In genomic region chr2:106137944-106138903, GRCh38 we compare ENCODE assay signal across 9 cellular contexts. TPM values are rescaled to one million over a fixed set of nuclear protein-coding genes. Genes with fewer than 3 reads are reported as not detected.
DNase-seq lines count a peak whose midpoint lies in the region; ATAC-seq and TF ChIP-seq lines count a peak whose summit lies in the region.
"Had no signal": no experiment of that assay in that cellular context is flagged by ENCODE, and none has a peak within 500 bp of the region (broad histone marks: within the 10 kb centered on the region; RNA-seq: fewer than 3 reads in every experiment).

No MANE protein-coding gene starts in this region.

- in situ Hi-C loops in IMR-90 (cut with MboI; ENCODE audit: low sequenced_read_pairs): no loop called here

- H3K79me1 ChIP-seq in IMR-90 (ENCODE audit: low read depth in 1 of 2, low read length in 2 of 2): peaks cover 5 to 27% of the 10 kb centered on the region in 2 experiments; a peak in 3 of 4 replicates

- H4K5ac ChIP-seq in IMR-90 (ENCODE audit: low read depth, low read length): peak overlapping the region; percentile 16

- no peak overlapping the region for H2AK5ac ChIP-seq in IMR-90 (ENCODE audit: low read depth, low read length)

- H4K91ac ChIP-seq in IMR-90 (ENCODE audit: insufficient read depth, low read depth, low read length): peak overlapping the region; percentile 37; the same call in 1 of the 2 replicates

- H3K27ac ChIP-seq in IMR-90 (ENCODE audit: insufficient read depth, low read length) (no peak overlapping the region; the same call in 1 of the 2 replicates), gastroesophageal sphincter (peak overlapping the region; percentile 86 to 88 (median 86)), skeletal muscle tissue (ENCODE audit: low read depth, low read length) (peak overlapping the region; percentile 58), SJCRH30 (no peak overlapping the region)

- H3K4me2 ChIP-seq in IMR-90 (ENCODE audit: low read depth, low read length): peak overlapping the region; percentile 1; the same call in 1 of the 2 replicates

- no peaks in the 10 kb centered on the region for H3K9me3 Mint-ChIP-seq in activated T-cell treated with anti-CD3 and anti-CD28 coated beads, Interleukin-2, amount 50 U/mL, for 72 hours

- POLR2A ChIA-PET in IMR-90 (lab: Charles Lee; ENCODE audit: unreplicated experiment): no interaction called here

- H3K27ac Mint-ChIP-seq in activated T-cell treated with anti-CD3 and anti-CD28 coated beads, Interleukin-2, amount 50 U/mL, for 72 hours: peak overlapping the region; percentile 97

- TF ChIP-seq POLR2A in IMR-90 (IDR thresholded peaks at IDR 0.05; ENCODE audit: low read depth, low read length): no peak
- TF ChIP-seq POLR2A in gastroesophageal sphincter (IDR thresholded peaks at IDR 0.05): no peak

- H3K4me3 ChIP-seq in IMR-90 (ENCODE audit: insufficient read depth, low read depth, low read length) (no peak overlapping the region), gastroesophageal sphincter (peak overlapping the region; percentile 40), skeletal muscle tissue (ENCODE audit: low read length in 3 of 3) (no peak overlapping the region), SJCRH30 (no peak overlapping the region)

- ATAC-seq in IMR-90 (ENCODE audit: low read depth) (peak; percentile 73), gastroesophageal sphincter (peak; percentile 73), left lobe of liver (no peak), GM21717 (IDR thresholded peaks at IDR 0.05; ENCODE audit: unreplicated experiment) (no peak)
- peak; percentile 39 to 44 for ATAC-seq in activated T-cell treated with anti-CD3 and anti-CD28 coated beads, Interleukin-2, amount 50 U/mL, for 72 hours (replicated peaks in 1 of 2)

- no peak overlapping the region for H2AK9ac ChIP-seq in IMR-90 (replicated peaks; ENCODE audit: low read depth, low read length, poor library complexity)

- no peak overlapping the region for H2BK120ac ChIP-seq in IMR-90 (ENCODE audit: low read depth, low read length)

- peaks cover 22% of the 10 kb centered on the region for H3K4me1 ChIP-seq in IMR-90 (ENCODE audit: control insufficient read depth, insufficient read depth, low read length)
- H3K4me1 ChIP-seq in gastroesophageal sphincter: peaks cover 0 to 63% (median 9%) of the 10 kb centered on the region in 3 donors
- peaks cover 0 to 9% (median 8%) of the 10 kb centered on the region in 3 donors for H3K4me1 ChIP-seq in skeletal muscle tissue (ENCODE audit: control insufficient read depth in 3 of 3, insufficient read depth in 3 of 3, low read length in 3 of 3)
- H3K4me1 ChIP-seq in SJCRH30: 0 out of 2 replicates have a peak, but pooled peaks cover 2% of the 10 kb centered on the region

- no peak overlapping the region for H2AFZ ChIP-seq in IMR-90 (replicated peaks; ENCODE audit: low read length, poor library complexity)

- H3K4me3 Mint-ChIP-seq in activated T-cell treated with anti-CD3 and anti-CD28 coated beads, Interleukin-2, amount 50 U/mL, for 72 hours: peak overlapping the region; percentile 85 to 97

- WGBS in IMR-90 (ENCODE audit: extremely low coverage in 2 of 2, insufficient read length in 1 of 2), 2 experiments: 44% methylated on average over 5 of the region's 15 CpGs; no CpG with 5 or more reads in 1 of the 2 experiments
- WGBS in gastroesophageal sphincter (ENCODE audit: low coverage in 1 of 2), 2 donors: 26 to 44% methylated on average over 7 to 9 of the region's 15 CpGs

- peak overlapping the region; percentile 14; the same call in 1 of the 2 replicates for H3K4ac ChIP-seq in IMR-90 (ENCODE audit: low read depth, low read length)

- peaks cover 6% of the 10 kb centered on the region in 2 donors for H3K36me3 Mint-ChIP-seq in activated T-cell treated with anti-CD3 and anti-CD28 coated beads, Interleukin-2, amount 50 U/mL, for 72 hours (ENCODE audit: insufficient read depth in 2 of 2)

- H4K8ac ChIP-seq in IMR-90 (ENCODE audit: low read depth in 2 of 2, low read length in 2 of 2): peak overlapping the region in 1 of 2 experiments; percentile 10; a peak in 1 of 4 replicates

- H2BK15ac ChIP-seq in IMR-90 (ENCODE audit: low read depth, low read length): no peak overlapping the region

- no peak for TF ChIP-seq CTCF in IMR-90 (conservative IDR thresholded peaks at IDR 0.05; ENCODE audit: low read depth, low read length)
- peak in 2 of 4 experiments; percentile 7 to 33 for TF ChIP-seq CTCF in gastroesophageal sphincter (IDR thresholded peaks at IDR 0.05)

- CTCF ChIA-PET in IMR-90 (lab: Yijun Ruan, JAX): interaction anchor here (0.6 kb wide), 1 partner anchor 45 kb away, joined by 3 read pairs; no protein-coding TSS in a partner anchor

- no peaks in the 10 kb centered on the region for H4K20me1 ChIP-seq in IMR-90 (ENCODE audit: insufficient read depth, low read length)

- no peak for TF ChIP-seq EP300 in gastroesophageal sphincter (IDR thresholded peaks at IDR 0.05)

- no TSS peak for BruUV-seq in IMR-90 (replicated peaks; lab: Mats Ljungman, UMichigan)

- H3K9ac ChIP-seq in IMR-90 (ENCODE audit: low read depth, low read length) (no peak overlapping the region), skeletal muscle tissue (ENCODE audit: low read depth in 1 of 3, low read length in 3 of 3) (no peak overlapping the region)

- no peaks in the 10 kb centered on the region for H3K36me3 ChIP-seq in IMR-90 (ENCODE audit: control insufficient read depth, insufficient read depth, low read length)
- H3K36me3 ChIP-seq in gastroesophageal sphincter: no peaks in the 10 kb centered on the region
- no peaks in the 10 kb centered on the region for H3K36me3 ChIP-seq in skeletal muscle tissue (ENCODE audit: control insufficient read depth in 3 of 3, insufficient read depth in 3 of 3, low read length in 3 of 3)
- H3K36me3 ChIP-seq in SJCRH30: peaks cover 5% of the 10 kb centered on the region

- peaks cover 7% of the 10 kb centered on the region; the same call in 1 of the 2 replicates for H3K9me1 ChIP-seq in IMR-90 (ENCODE audit: insufficient read depth, low read length)

- peaks cover 52% of the 10 kb centered on the region for H3K4me1 Mint-ChIP-seq in activated T-cell treated with anti-CD3 and anti-CD28 coated beads, Interleukin-2, amount 50 U/mL, for 72 hours (ENCODE audit: low read depth)

- H3K56ac ChIP-seq in IMR-90 (ENCODE audit: extremely low read depth, insufficient read depth, low read length): no peak overlapping the region

- peak; percentile 48 for DNase-seq in IMR-90
- no peak for DNase-seq in activated T-cell treated with anti-CD3 and anti-CD28 coated beads, Interleukin-2, amount 50 U/mL, for 72 hours
- no peak for DNase-seq in left lobe of liver (ENCODE audit: low spot score)
- DNase-seq in SJCRH30: no peak
- DNase-seq in DMS53 (lab: John Stamatoyannopoulos, UW): no peak
- DNase-seq: NCI-H2171 treated with DMSO at 0.1 percent for 48 hours had no signal

- no peak overlapping the region for H2BK5ac ChIP-seq in IMR-90 (ENCODE audit: low read depth, low read length, poor library complexity, severe bottlenecking)

- intact Hi-C loops in IMR-90 (cut with micrococcal nuclease): no loop called here

- H3K23ac ChIP-seq in IMR-90 (ENCODE audit: low read depth, low read length): no peak overlapping the region

- peak overlapping the region; percentile 22; the same call in 1 of the 2 replicates for H3K18ac ChIP-seq in IMR-90 (ENCODE audit: low read depth, low read length)

- dilution Hi-C loops in IMR-90 (cut with HindIII; ENCODE audit: low sequenced_read_pairs, unreplicated experiment): no loop called here

- H3K27me3 Mint-ChIP-seq in activated T-cell treated with anti-CD3 and anti-CD28 coated beads, Interleukin-2, amount 50 U/mL, for 72 hours (ENCODE audit: low read depth): no peaks in the 10 kb centered on the region

- H3K9me3 ChIP-seq in IMR-90 (ENCODE audit: control insufficient read depth, insufficient read depth, low read length): no peaks in the 10 kb centered on the region
- H3K9me3 ChIP-seq in gastroesophageal sphincter: no peaks in the 10 kb centered on the region
- no peaks in the 10 kb centered on the region for H3K9me3 ChIP-seq in skeletal muscle tissue (ENCODE audit: control insufficient read depth in 3 of 3, low read length in 3 of 3)
- H3K9me3 ChIP-seq in SJCRH30 (replicated peaks): no peaks in the 10 kb centered on the region

- H3K27me3 ChIP-seq in IMR-90 (ENCODE audit: control insufficient read depth, insufficient read depth, low read length) (no peaks in the 10 kb centered on the region), gastroesophageal sphincter (no peaks in the 10 kb centered on the region), skeletal muscle tissue (ENCODE audit: control insufficient read depth in 3 of 3, insufficient read depth in 3 of 3, low read length in 3 of 3) (no peaks in the 10 kb centered on the region), SJCRH30 (no peaks in the 10 kb centered on the region)

- TF ChIP-seq RAD21 in IMR-90 (IDR thresholded peaks at IDR 0.05; ENCODE audit: low read length): no peak

- H2BK20ac ChIP-seq in IMR-90 (ENCODE audit: low read depth, low read length): no peak overlapping the region

- peak overlapping the region; percentile 2 for H3K14ac ChIP-seq in IMR-90 (replicated peaks; ENCODE audit: low read depth, low read length)

TF ChIP-seq in IMR-90, 13 proteins besides CTCF, POLR2A, EP300 and RAD21 (continues in another document):
- TF ChIP-seq USF2 (IDR thresholded peaks at IDR 0.05; ENCODE audit: low read depth, low read length) (no peak), CHD1 (IDR thresholded peaks at IDR 0.05; ENCODE audit: low read depth, low read length) (no peak), BHLHE40 (IDR thresholded peaks at IDR 0.05; ENCODE audit: low read depth, low read length) (no peak), MAFK (IDR thresholded peaks at IDR 0.05; ENCODE audit: low read depth, low read length) (no peak), RFX5 (IDR thresholded peaks at IDR 0.05; ENCODE audit: low read depth, low read length) (no peak), RCOR1 (IDR thresholded peaks at IDR 0.05; ENCODE audit: insufficient replicate concordance, low read length) (no peak)

RNA-seq across cellular contexts. Expression of gene UXS1, which starts 55.9 kb away (rescaled TPM):
- total RNA-seq in IMR-90 (2012; rRNA removed) (24.7 and 33.7 TPM in 2 replicates), gastroesophageal sphincter (10 to 100 TPM; 34.7 to 58.9 (median 52.1) TPM), skeletal muscle tissue (17.7 TPM), left lobe of liver (7.5 TPM)
- 54.1 and 54.3 TPM in 2 replicates for polyA plus RNA-seq in IMR-90 (2012; rRNA removed)
- 31.1 and 35.6 TPM in 2 replicates for polyA plus RNA-seq in IMR-90 (2012; cell fraction: cytosol; rRNA removed)
- 22.8 and 23.4 TPM in 2 replicates for polyA plus RNA-seq in IMR-90 (2012; cell fraction: nucleus; rRNA removed; ENCODE audit: low replicate concordance)
- total RNA-seq in activated T-cell treated with anti-CD3 and anti-CD28 coated beads, Interleukin-2, amount 50 U/mL, for 72 hours: 10 to 100 TPM; 33.9 to 39.9 TPM
- 47.3 and 48.8 TPM in 2 replicates for total RNA-seq in SJCRH30 (2014; rRNA removed; shearing (Covaris generic))

Comparison
In these comparisons a context has a peak if more than half of its experiments do, and no peak if none do; other contexts are left out.
1. ATAC-seq: peak in IMR-90 (single experiment), activated T-cell treated with anti-CD3 and anti-CD28 coated beads, Interleukin-2, amount 50 U/mL, for 72 hours (2 of 2) and gastroesophageal sphincter (single experiment); none in left lobe of liver (single experiment) and GM21717 (single experiment).
2. H3K27ac ChIP-seq: peak in gastroesophageal sphincter (4 of 4) and skeletal muscle tissue (single experiment); none in IMR-90 (single experiment) and SJCRH30 (single experiment).
3. H3K4me3 ChIP-seq: peak in gastroesophageal sphincter (2 of 2); none in IMR-90 (single experiment), skeletal muscle tissue (0 of 3) and SJCRH30 (single experiment).